Comparison of ENCODE assay signal across 23 cellular contexts in the genomic region with DNA sequence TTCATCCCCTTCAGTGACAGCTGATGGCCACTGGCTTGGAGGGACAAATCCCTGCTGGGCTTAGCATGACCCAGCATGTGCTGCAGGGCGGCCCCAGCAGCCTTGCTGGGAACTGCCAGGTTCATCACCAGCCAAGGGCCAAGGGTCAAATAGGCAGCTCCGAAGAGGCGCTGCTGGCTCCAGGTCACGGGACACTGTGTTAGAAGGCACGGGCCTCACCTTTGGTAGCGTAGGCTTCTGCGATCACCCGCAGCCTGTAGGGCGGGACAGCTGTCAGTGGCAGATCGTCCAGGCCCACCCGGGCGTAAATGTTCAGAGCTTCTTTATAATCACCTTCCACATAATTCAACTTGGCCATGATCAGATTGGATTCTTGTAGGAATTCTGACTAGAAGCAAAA. TPM values are rescaled to one million over a fixed set of nuclear protein-coding genes. Genes with fewer than 3 reads are reported as not detected.
A peak's percentile ranks its signal among the peaks of the same experiment; 100 is the strongest.
DNase-seq lines count a peak whose midpoint lies in the region; ATAC-seq and TF ChIP-seq lines count a peak whose summit lies in the region.
"Had no signal": no experiment of that assay in that cellular context is flagged by ENCODE, and none has a peak within 500 bp of the region (broad histone marks: within the 10 kb centered on the region; RNA-seq: fewer than 3 reads in every experiment).

No MANE protein-coding gene starts in this region.

- H3K4me3 Mint-ChIP-seq in chondrocyte (ENCODE audit: unreplicated experiment): no peak overlapping the region
- H3K4me3 Mint-ChIP-seq in activated CD4-positive, alpha-beta T cell treated with anti-CD3 and anti-CD28 coated beads, Interleukin-2, amount 10 ng/mL, durations not matched to agents 7 days and 5 days: no peak overlapping the region
- H3K4me3 Mint-ChIP-seq: CD8-positive, alpha-beta T cell; IgD-negative memory B cell had no signal

- H3K27ac ChIP-seq in liver (ENCODE audit: low read depth in 1 of 2, low read length in 2 of 2) (peak overlapping the region; percentile 48 to 77), spleen (no peak overlapping the region), left lung (no peak overlapping the region)
- H3K27ac ChIP-seq: 22Rv1, RWPE1 had no signal

- peak overlapping the region; percentile 13 to 43 for H3K9ac ChIP-seq in liver (ENCODE audit: low read depth in 1 of 2, low read length in 2 of 2)

- H3K4me3 ChIP-seq in liver (ENCODE audit: low read depth in 1 of 3, low read length in 3 of 3): no peak overlapping the region
- no peak overlapping the region for H3K4me3 ChIP-seq in spleen
- H3K4me3 ChIP-seq in left lung: no peak overlapping the region

- H3K27me3 ChIP-seq in liver (ENCODE audit: control insufficient read depth in 4 of 4, insufficient read depth in 4 of 4, low read length in 3 of 4) (no peaks in the 10 kb centered on the region), spleen (replicated peaks in 1 of 7) (no peaks in the 10 kb centered on the region), left lung (no peaks in the 10 kb centered on the region)

- no peaks in the 10 kb centered on the region for H3K4me1 Mint-ChIP-seq in chondrocyte (ENCODE audit: low read depth)
- no peaks in the 10 kb centered on the region for H3K4me1 Mint-ChIP-seq in activated CD4-positive, alpha-beta T cell treated with anti-CD3 and anti-CD28 coated beads, Interleukin-2, amount 10 ng/mL, durations not matched to agents 7 days and 5 days
- H3K4me1 Mint-ChIP-seq: IgD-negative memory B cell had no signal

- POLR2A ChIA-PET in activated CD4-positive, alpha-beta T cell treated with anti-CD3 and anti-CD28 coated beads, Interleukin-2, amount 10 ng/mL, durations not matched to agents 7 days and 5 days (lab: Charles Lee): no interaction called here

- H3K4me1 ChIP-seq in liver (ENCODE audit: control insufficient read depth in 4 of 4, insufficient read depth in 4 of 4, low read length in 3 of 4) (peaks cover 1 to 12% (median 9%) of the 10 kb centered on the region in 4 donors), spleen (no peaks in the 10 kb centered on the region), left lung (no peaks in the 10 kb centered on the region)

- TF ChIP-seq POLR2A in spleen (IDR thresholded peaks at IDR 0.05): no peak

- H3K36me3 Mint-ChIP-seq in chondrocyte (ENCODE audit: low read depth): peaks cover 18% of the 10 kb centered on the region
- no peaks in the 10 kb centered on the region for H3K36me3 Mint-ChIP-seq in activated CD4-positive, alpha-beta T cell treated with anti-CD3 and anti-CD28 coated beads, Interleukin-2, amount 10 ng/mL, durations not matched to agents 7 days and 5 days (ENCODE audit: low read depth)
- H3K36me3 Mint-ChIP-seq in activated naive CD4-positive, alpha-beta T cell treated with anti-CD3 and anti-CD28 coated beads, Interleukin-2, amount 50 U/mL, for 72 hours: no peaks in the 10 kb centered on the region
- H3K36me3 Mint-ChIP-seq: CD8-positive, alpha-beta T cell; IgD-negative memory B cell had no signal

- 37% methylated on average over 12 of the region's 12 CpGs for WGBS in liver
- WGBS in spleen, 5 donors: 90 to 95% (median 93%) methylated on average over 12 of the region's 12 CpGs

- intact Hi-C loops in spleen (cut with DNase I; ENCODE audit: low total_unique reads) (no loop called here), left lung (cut with DNase I) (no loop called here)

- no peaks in the 10 kb centered on the region for H3K27me3 Mint-ChIP-seq in chondrocyte (ENCODE audit: low read depth)
- H3K27me3 Mint-ChIP-seq in activated CD4-positive, alpha-beta T cell treated with anti-CD3 and anti-CD28 coated beads, Interleukin-2, amount 10 ng/mL, durations not matched to agents 7 days and 5 days: no peaks in the 10 kb centered on the region
- H3K27me3 Mint-ChIP-seq: IgD-negative memory B cell had no signal

- no peak for TF ChIP-seq CTCF in chondrocyte (IDR thresholded peaks at IDR 0.05)
- TF ChIP-seq CTCF in liver (IDR thresholded peaks at IDR 0.05; ENCODE audit: low read depth, low read length, missing input control): no peak
- TF ChIP-seq CTCF in spleen (IDR thresholded peaks at IDR 0.05 in 8 of 11, conservative IDR thresholded peaks at IDR 0.05 in 3 of 11): no peak
- TF ChIP-seq CTCF in left lung (IDR thresholded peaks at IDR 0.05): no peak

- DNase-seq in activated CD8-positive, alpha-beta memory T cell treated with anti-CD3 and anti-CD28 coated beads, Interleukin-2, amount 50 U/mL, for 48 hours: peak; percentile 34
- DNase-seq in activated CD8-positive, alpha-beta memory T cell treated with anti-CD3 and anti-CD28 coated beads for 24 hours: no peak
- DNase-seq in chondrocyte (ENCODE audit: low spot score): peak; percentile 39
- DNase-seq in spleen: peak; percentile 51
- DNase-seq in activated CD4-positive, alpha-beta T cell treated with anti-CD3 and anti-CD28 coated beads, Interleukin-2, amount 10 ng/mL, durations not matched to agents 7 days and 5 days: no peak
- DNase-seq in activated naive CD4-positive, alpha-beta T cell treated with anti-CD3 and anti-CD28 coated beads, Interleukin-2, amount 50 U/mL, for 72 hours (ENCODE audit: low spot score in 2 of 2): no peak
- DNase-seq in left lung: no peak
- DNase-seq: AML-193; C1 segment of cervical spinal cord; Calu3; CD8-positive, alpha-beta T cell; DMS153; GOT3; NCI-H1105 treated with DMSO at 0.1 percent for 48 hours; NCI-H2029 treated with DMSO at 0.1 percent for 48 hours; NCI-H226; NCI-H510A treated with DMSO at 0.1 percent for 48 hours; NCI-H774; NK-92 treated with Interleukin-12 subunit alpha and Interleukin-12 subunit beta, amount 100 ng/mL, for 24 hours had no signal

- no peaks in the 10 kb centered on the region for H3K9me3 ChIP-seq in liver (ENCODE audit: control insufficient read depth in 4 of 4, low read length in 3 of 4)
- H3K9me3 ChIP-seq in spleen: no peaks in the 10 kb centered on the region
- no peaks in the 10 kb centered on the region for H3K9me3 ChIP-seq in left lung

- peak; percentile 73 to 77 for TF ChIP-seq RAD21 in liver (IDR thresholded peaks at IDR 0.05)

- no peaks in the 10 kb centered on the region for H3K9me3 Mint-ChIP-seq in chondrocyte (ENCODE audit: low read depth)
- no peaks in the 10 kb centered on the region for H3K9me3 Mint-ChIP-seq in activated CD4-positive, alpha-beta T cell treated with anti-CD3 and anti-CD28 coated beads, Interleukin-2, amount 10 ng/mL, durations not matched to agents 7 days and 5 days
- H3K9me3 Mint-ChIP-seq in activated naive CD4-positive, alpha-beta T cell treated with anti-CD3 and anti-CD28 coated beads, Interleukin-2, amount 50 U/mL, for 72 hours: no peaks in the 10 kb centered on the region
- H3K9me3 Mint-ChIP-seq: CD8-positive, alpha-beta T cell had no signal

- no peak overlapping the region for H3K27ac Mint-ChIP-seq in chondrocyte (ENCODE audit: unreplicated experiment)
- no peak overlapping the region for H3K27ac Mint-ChIP-seq in activated CD4-positive, alpha-beta T cell treated with anti-CD3 and anti-CD28 coated beads, Interleukin-2, amount 10 ng/mL, durations not matched to agents 7 days and 5 days
- H3K27ac Mint-ChIP-seq in activated naive CD4-positive, alpha-beta T cell treated with anti-CD3 and anti-CD28 coated beads, Interleukin-2, amount 50 U/mL, for 72 hours: no peak overlapping the region
- H3K27ac Mint-ChIP-seq: CD8-positive, alpha-beta T cell; IgD-negative memory B cell had no signal

- CTCF ChIA-PET in activated CD4-positive, alpha-beta T cell treated with anti-CD3 and anti-CD28 coated beads, Interleukin-2, amount 10 ng/mL, durations not matched to agents 7 days and 5 days (lab: Charles Lee): no interaction called here

- H3K36me3 ChIP-seq in liver (ENCODE audit: control insufficient read depth in 4 of 4, insufficient read depth in 3 of 4, low read depth in 1 of 4, low read length in 3 of 4): peaks cover 0 to 5% (median 2%) of the 10 kb centered on the region in 4 donors
- H3K36me3 ChIP-seq in spleen: peaks cover 0 to 83% (median 6%) of the 10 kb centered on the region in 6 donors
- H3K36me3 ChIP-seq in left lung: peaks cover 0 to 12% of the 10 kb centered on the region in 2 donors

- no peak for ATAC-seq in activated naive CD4-positive, alpha-beta T cell treated with anti-CD3 and anti-CD28 coated beads, Interleukin-2, amount 50 U/mL, for 72 hours
- no peak for ATAC-seq in left lung
- ATAC-seq: CD8-positive, alpha-beta T cell had no signal

TF ChIP-seq in liver, 16 proteins besides CTCF, POLR2A, EP300 and RAD21 (continues in another document):
- TF ChIP-seq NR2F2 (IDR thresholded peaks at IDR 0.05) (peak; percentile 82), YY1 (IDR thresholded peaks at IDR 0.05) (peak; percentile 88), ZBTB33 (IDR thresholded peaks at IDR 0.05) (peak; percentile 94)
- TF ChIP-seq, protein P1, sequence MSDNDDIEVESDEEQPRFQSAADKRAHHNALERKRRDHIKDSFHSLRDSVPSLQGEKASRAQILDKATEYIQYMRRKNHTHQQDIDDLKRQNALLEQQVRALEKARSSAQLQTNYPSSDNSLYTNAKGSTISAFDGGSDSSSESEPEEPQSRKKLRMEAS (IDR thresholded peaks at IDR 0.05): peak; percentile 99
- TF ChIP-seq, protein P2, sequence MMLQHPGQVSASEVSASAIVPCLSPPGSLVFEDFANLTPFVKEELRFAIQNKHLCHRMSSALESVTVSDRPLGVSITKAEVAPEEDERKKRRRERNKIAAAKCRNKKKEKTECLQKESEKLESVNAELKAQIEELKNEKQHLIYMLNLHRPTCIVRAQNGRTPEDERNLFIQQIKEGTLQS (IDR thresholded peaks at IDR 0.05): no peak

RNA-seq across cellular contexts. Expression of gene TTC7B, which starts 35.7 kb away (rescaled TPM):
- total RNA-seq in chondrocyte: 29.9 to 45.6 TPM (median 40.3 TPM) in 3 replicates
- 10 to 100 TPM in 1 of 2 donors, 1 to 10 TPM in 1; 9.1 to 31.0 TPM for total RNA-seq in liver
- polyA plus RNA-seq in liver: 10 to 100 TPM in 1 of 2 donors, 1 to 10 TPM in 1; 9.5 to 15.4 TPM
- total RNA-seq in spleen: 10 to 100 TPM; 54.1 to 98.4 (median 64.7) TPM
- polyA plus RNA-seq in spleen: 10 to 100 TPM in 1 of 3 donors, 1 to 10 TPM in 2; 6.6 to 16.0 (median 6.7) TPM
- total RNA-seq in activated CD4-positive, alpha-beta T cell treated with anti-CD3 and anti-CD28 coated beads, Interleukin-2, amount 10 ng/mL, durations not matched to agents 7 days and 5 days: 1 to 10 TPM; 2.7 to 2.9 TPM
- total RNA-seq in activated naive CD4-positive, alpha-beta T cell treated with anti-CD3 and anti-CD28 coated beads, Interleukin-2, amount 50 U/mL, for 72 hours: 1 to 10 TPM; 7.2 to 9.1 TPM
- 10 to 100 TPM; 26.8 to 33.1 TPM for total RNA-seq in left lung

Comparison
In these comparisons a context has a peak if more than half of its experiments do, and no peak if none do; other contexts are left out.
1. DNase-seq: peak in activated CD8-positive, alpha-beta memory T cell treated with anti-CD3 and anti-CD28 coated beads, Interleukin-2, amount 50 U/mL, for 48 hours (single experiment), chondrocyte (single experiment) and spleen (single experiment); none in activated CD8-positive, alpha-beta memory T cell treated with anti-CD3 and anti-CD28 coated beads for 24 hours (single experiment), activated CD4-positive, alpha-beta T cell treated with anti-CD3 and anti-CD28 coated beads, Interleukin-2, amount 10 ng/mL, durations not matched to agents 7 days and 5 days (single experiment), activated naive CD4-positive, alpha-beta T cell treated with anti-CD3 and anti-CD28 coated beads, Interleukin-2, amount 50 U/mL, for 72 hours (0 of 2) and left lung (0 of 2).
2. H3K27ac ChIP-seq: peak in liver (2 of 2); none in spleen (0 of 8) and left lung (0 of 2).